ENCODE assay signal across 3 cellular contexts in genomic region chr18:23584019-23584970, GRCh38.
TF ChIP-seq lines count a peak whose summit lies in the region.

No MANE protein-coding gene starts in this region.

TF ChIP-seq in A549, 52 proteins besides CTCF, POLR2A, EP300 and RAD21 (continued from another document):
- TF ChIP-seq PBX3 (IDR thresholded peaks at IDR 0.05) (no peak), KDM1A (IDR thresholded peaks at IDR 0.05; ENCODE audit: low read depth) (no peak), ELK1 (IDR thresholded peaks at IDR 0.05; ENCODE audit: low read depth, low read length) (no peak), RARB (CRISPR knock-in tag; IDR thresholded peaks at IDR 0.05) (no peak), MAX (IDR thresholded peaks at IDR 0.05) (no peak)

TF ChIP-seq in HEK293, 187 proteins besides CTCF, POLR2A, EP300 and RAD21 (continued from another document):
- TF ChIP-seq ZNF280C (tag by site-specific recombination; IDR thresholded peaks at IDR 0.05), result 0 out of 2 replicates have a peak, but pooled peaks have one; percentile 43

TF ChIP-seq in K562, 482 proteins besides CTCF, POLR2A, EP300 and RAD21 (continued from another document):
- TF ChIP-seq CREB3L1 (IDR thresholded peaks at IDR 0.05; ENCODE audit: borderline replicate concordance, low read depth) (no peak), ZNF232 (CRISPR knock-in tag; IDR thresholded peaks at IDR 0.05) (no peak), SMARCE1 (IDR thresholded peaks at IDR 0.05) (no peak), PHF21A (IDR thresholded peaks at IDR 0.05; ENCODE audit: borderline replicate concordance, low read depth) (no peak), HIVEP1 (CRISPR knock-in tag; IDR thresholded peaks at IDR 0.05) (no peak), MLLT1 (IDR thresholded peaks at IDR 0.05) (no peak), ZFPM2 (CRISPR knock-in tag; IDR thresholded peaks at IDR 0.05) (no peak), MNT (conservative IDR thresholded peaks at IDR 0.05) (no peak), ZNF165 (CRISPR knock-in tag; IDR thresholded peaks at IDR 0.05; ENCODE audit: borderline replicate concordance) (no peak), ZNF57 (CRISPR knock-in tag; IDR thresholded peaks at IDR 0.05) (no peak), ATF3 (IDR thresholded peaks at IDR 0.05) (peak; percentile 60; the same call in 1 of the 2 replicates), ATF3 (CRISPR knock-in tag; conservative IDR thresholded peaks at IDR 0.05) (no peak), DACH1 (IDR thresholded peaks at IDR 0.05; ENCODE audit: partially characterized antibody) (no peak), POLR2B (IDR thresholded peaks at IDR 0.05; ENCODE audit: low read depth, partially characterized antibody) (no peak), ZFX (CRISPR knock-in tag; IDR thresholded peaks at IDR 0.05) (no peak), KLF10 (CRISPR knock-in tag; IDR thresholded peaks at IDR 0.05) (no peak), BRD4 (IDR thresholded peaks at IDR 0.05) (no peak), ZNF695 (CRISPR knock-in tag; IDR thresholded peaks at IDR 0.05) (no peak), ZFP1 (CRISPR knock-in tag; IDR thresholded peaks at IDR 0.05) (no peak), SPI1 (IDR thresholded peaks at IDR 0.05; ENCODE audit: borderline replicate concordance, low read depth, low read length) (peak; percentile 50; the same call in 1 of the 2 replicates), ZNF511 (CRISPR knock-in tag; IDR thresholded peaks at IDR 0.05) (no peak), CEBPB (tag; IDR thresholded peaks at IDR 0.05) (peak; percentile 73), TCF7L2 (IDR thresholded peaks at IDR 0.05; ENCODE audit: low read depth, low read length) (no peak), ZKSCAN1 (IDR thresholded peaks at IDR 0.05; ENCODE audit: low read depth, low read length) (no peak), MAZ (CRISPR knock-in tag; conservative IDR thresholded peaks at IDR 0.05 in 1 of 2, IDR thresholded peaks at IDR 0.05 in 1 of 2) (no peak), TEAD2 (tag; IDR thresholded peaks at IDR 0.05) (no peak)
